In genomic region chr17:55466671-55467070, GRCh38 we compare ENCODE assay signal across 2 cellular contexts.
TF ChIP-seq lines count a peak whose summit lies in the region.

No MANE protein-coding gene starts in this region.

TF ChIP-seq in SK-N-SH treated with all-trans-retinoic acid at 6 μM for 48 hours, 23 proteins besides CTCF, POLR2A, EP300 and RAD21 (continued from another document):
- TF ChIP-seq, protein P1, sequence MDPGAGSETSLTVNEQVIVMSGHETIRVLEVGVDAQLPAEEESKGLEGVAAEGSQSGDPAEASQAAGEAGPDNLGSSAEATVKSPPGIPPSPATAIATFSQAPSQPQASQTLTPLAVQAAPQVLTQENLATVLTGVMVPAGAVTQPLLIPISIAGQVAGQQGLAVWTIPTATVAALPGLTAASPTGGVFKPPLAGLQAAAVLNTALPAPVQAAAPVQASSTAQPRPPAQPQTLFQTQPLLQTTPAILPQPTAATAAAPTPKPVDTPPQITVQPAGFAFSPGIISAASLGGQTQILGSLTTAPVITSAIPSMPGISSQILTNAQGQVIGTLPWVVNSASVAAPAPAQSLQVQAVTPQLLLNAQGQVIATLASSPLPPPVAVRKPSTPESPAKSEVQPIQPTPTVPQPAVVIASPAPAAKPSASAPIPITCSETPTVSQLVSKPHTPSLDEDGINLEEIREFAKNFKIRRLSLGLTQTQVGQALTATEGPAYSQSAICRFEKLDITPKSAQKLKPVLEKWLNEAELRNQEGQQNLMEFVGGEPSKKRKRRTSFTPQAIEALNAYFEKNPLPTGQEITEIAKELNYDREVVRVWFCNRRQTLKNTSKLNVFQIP (CRISPR knock-in tag; IDR thresholded peaks at IDR 0.05; ENCODE audit: borderline replicate concordance, low read depth): no peak
TF ChIP-seq in SK-N-SH treated with all-trans-retinoic acid at 6 μM for 48 hours: peak in this region for 2.

TF ChIP-seq in SK-N-SH, 30 proteins besides CTCF, POLR2A, EP300 and RAD21:
- TF ChIP-seq IRF3 (IDR thresholded peaks at IDR 0.05; ENCODE audit: low read depth, low read length): no peak
- TF ChIP-seq, protein P2, sequence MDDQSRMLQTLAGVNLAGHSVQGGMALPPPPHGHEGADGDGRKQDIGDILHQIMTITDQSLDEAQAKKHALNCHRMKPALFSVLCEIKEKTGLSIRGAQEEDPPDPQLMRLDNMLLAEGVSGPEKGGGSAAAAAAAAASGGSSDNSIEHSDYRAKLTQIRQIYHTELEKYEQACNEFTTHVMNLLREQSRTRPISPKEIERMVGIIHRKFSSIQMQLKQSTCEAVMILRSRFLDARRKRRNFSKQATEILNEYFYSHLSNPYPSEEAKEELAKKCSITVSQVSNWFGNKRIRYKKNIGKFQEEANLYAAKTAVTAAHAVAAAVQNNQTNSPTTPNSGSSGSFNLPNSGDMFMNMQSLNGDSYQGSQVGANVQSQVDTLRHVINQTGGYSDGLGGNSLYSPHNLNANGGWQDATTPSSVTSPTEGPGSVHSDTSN (IDR thresholded peaks at IDR 0.05): no peak
- TF ChIP-seq, protein P3, sequence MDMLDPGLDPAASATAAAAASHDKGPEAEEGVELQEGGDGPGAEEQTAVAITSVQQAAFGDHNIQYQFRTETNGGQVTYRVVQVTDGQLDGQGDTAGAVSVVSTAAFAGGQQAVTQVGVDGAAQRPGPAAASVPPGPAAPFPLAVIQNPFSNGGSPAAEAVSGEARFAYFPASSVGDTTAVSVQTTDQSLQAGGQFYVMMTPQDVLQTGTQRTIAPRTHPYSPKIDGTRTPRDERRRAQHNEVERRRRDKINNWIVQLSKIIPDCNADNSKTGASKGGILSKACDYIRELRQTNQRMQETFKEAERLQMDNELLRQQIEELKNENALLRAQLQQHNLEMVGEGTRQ (IDR thresholded peaks at IDR 0.05; ENCODE audit: borderline replicate concordance, low read depth, low read length): no peak
- no peak for TF ChIP-seq TEAD4 (IDR thresholded peaks at IDR 0.05; ENCODE audit: borderline replicate concordance, insufficient read depth)
TF ChIP-seq in SK-N-SH: peak in this region for 0.
